14 cellular contexts compared by ENCODE assay signal in genomic region chr1:228366062-228366850, GRCh38.
"Had no signal": no experiment of that assay in that cellular context is flagged by ENCODE, and none has a peak within 500 bp of the region (broad histone marks: within the 10 kb centered on the region; RNA-seq: fewer than 3 reads in every experiment).

No MANE protein-coding gene starts in this region.

- H3K27ac Mint-ChIP-seq: activated CD8-positive, alpha-beta memory T cell treated with anti-CD3 and anti-CD28 coated beads, Interleukin-2, amount 10 ng/mL, durations not matched to agents 7 days and 5 days; activated T-cell treated with anti-CD3 and anti-CD28 coated beads, Interleukin-2, amount 50 U/mL, for 72 hours; immature natural killer cell; nephron had no signal

- H3K9me3 Mint-ChIP-seq: activated T-cell treated with anti-CD3 and anti-CD28 coated beads, Interleukin-2, amount 50 U/mL, for 72 hours; central memory CD8-positive, alpha-beta T cell; immature natural killer cell; nephron had no signal

- H3K4me3 ChIP-seq: skin epidermis, stomach, vagina had no signal

- H3K36me3 Mint-ChIP-seq: activated CD8-positive, alpha-beta memory T cell treated with anti-CD3 and anti-CD28 coated beads, Interleukin-2, amount 10 ng/mL, durations not matched to agents 7 days and 5 days; immature natural killer cell had no signal

- H3K27me3 ChIP-seq: vagina had no signal

- ATAC-seq: activated CD4-positive, CD25-positive, alpha-beta regulatory T cell treated with anti-CD3 and anti-CD28 coated beads, Interleukin-2, amount 50 U/mL, for 24 hours; activated CD8-positive, alpha-beta memory T cell treated with anti-CD3 and anti-CD28 coated beads, Interleukin-2, amount 10 ng/mL, durations not matched to agents 7 days and 5 days; activated T-cell treated with anti-CD3 and anti-CD28 coated beads, Interleukin-2, amount 50 U/mL, for 72 hours; left colon had no signal

- H3K36me3 ChIP-seq: stomach, vagina had no signal

- H3K27ac ChIP-seq: skin epidermis, stomach, vagina had no signal

- H3K4me3 Mint-ChIP-seq: activated CD8-positive, alpha-beta memory T cell treated with anti-CD3 and anti-CD28 coated beads, Interleukin-2, amount 10 ng/mL, durations not matched to agents 7 days and 5 days; activated T-cell treated with anti-CD3 and anti-CD28 coated beads, Interleukin-2, amount 50 U/mL, for 72 hours; central memory CD8-positive, alpha-beta T cell; immature natural killer cell; nephron had no signal

- H3K27me3 Mint-ChIP-seq: activated CD8-positive, alpha-beta memory T cell treated with anti-CD3 and anti-CD28 coated beads, Interleukin-2, amount 10 ng/mL, durations not matched to agents 7 days and 5 days; central memory CD8-positive, alpha-beta T cell had no signal

- H3K4me1 Mint-ChIP-seq: central memory CD8-positive, alpha-beta T cell; immature natural killer cell; nephron had no signal

- DNase-seq: activated CD4-positive, alpha-beta T cell treated with anti-CD3 and anti-CD28 coated beads, Interleukin-2, amount 50 U/mL, for 48 hours; activated CD8-positive, alpha-beta memory T cell treated with anti-CD3 and anti-CD28 coated beads, Interleukin-2, amount 10 ng/mL, durations not matched to agents 7 days and 5 days; activated gamma-delta T cell treated with Interleukin-2 at 50 U/mL for 16 hours; activated T-cell treated with anti-CD3 and anti-CD28 coated beads, Interleukin-2, amount 50 U/mL, for 72 hours; immature natural killer cell; left colon; mesendoderm; stomach; T-helper 2 cell had no signal

- H3K9me3 ChIP-seq: stomach, vagina had no signal
